10 cellular contexts compared by ENCODE assay signal in the genomic region with DNA sequence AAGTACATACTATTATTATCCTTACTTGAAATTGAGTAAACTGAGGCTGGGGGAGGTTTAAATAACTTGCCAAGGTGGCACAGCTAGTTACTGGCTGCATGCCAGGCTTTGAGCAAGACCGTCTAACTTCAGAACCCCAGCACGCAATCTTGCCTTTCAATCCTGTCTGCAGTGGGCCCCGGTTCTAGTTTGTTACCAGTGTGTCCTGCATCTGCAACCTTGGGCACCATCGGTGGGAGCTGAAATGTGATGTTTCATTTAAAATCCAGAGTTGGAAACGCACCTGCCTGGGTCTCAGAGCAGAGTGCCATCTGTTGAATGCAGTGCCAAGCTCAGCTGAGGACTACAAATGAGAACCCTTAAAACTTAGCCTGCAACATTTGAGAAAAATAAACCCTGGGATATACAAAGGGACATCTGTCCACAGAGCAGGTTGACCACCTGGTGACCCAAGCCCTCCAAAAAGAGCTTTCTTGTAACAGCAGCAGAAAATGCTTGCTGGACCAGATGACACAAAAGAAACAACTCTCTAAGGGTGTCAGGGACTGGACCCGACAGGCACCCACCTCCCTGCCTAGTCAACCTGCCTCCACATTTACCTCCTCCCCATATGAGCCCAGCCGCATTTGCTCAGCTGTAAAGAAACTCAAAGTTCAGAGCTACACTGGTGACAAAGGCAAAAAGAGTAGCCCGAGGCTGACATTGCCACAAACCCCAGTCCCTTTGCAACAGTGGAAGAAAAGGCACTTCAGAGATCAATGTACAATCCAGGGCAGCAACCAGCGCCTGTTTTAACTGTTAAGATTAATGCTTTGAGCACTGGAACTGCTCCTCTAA. TPM values are rescaled to one million over a fixed set of nuclear protein-coding genes. Genes with fewer than 3 reads are reported as not detected.
DNase-seq lines count a peak whose midpoint lies in the region; ATAC-seq and TF ChIP-seq lines count a peak whose summit lies in the region.
"Had no signal": no experiment of that assay in that cellular context is flagged by ENCODE, and none has a peak within 500 bp of the region (broad histone marks: within the 10 kb centered on the region; RNA-seq: fewer than 3 reads in every experiment).

No MANE protein-coding gene starts in this region.

- in situ Hi-C loops in KBM-7 (cut with MboI; ENCODE audit: low pct_unique_long_range_greater_than_20kb, low sequenced_read_pairs) = no loop called here

- TF ChIP-seq POLR2A in esophagus muscularis mucosa (IDR thresholded peaks at IDR 0.05; ENCODE audit: low read depth) = no peak

- no peak for TF ChIP-seq EP300 in esophagus muscularis mucosa (IDR thresholded peaks at IDR 0.05)

- H3K27me3 ChIP-seq in CD4-positive, alpha-beta T cell (ENCODE audit: control insufficient read depth, insufficient read depth, low read length) = peaks cover 21% of the 10 kb centered on the region
- H3K27me3 ChIP-seq in esophagus muscularis mucosa (no peaks in the 10 kb centered on the region), parathyroid adenoma (ENCODE audit: control insufficient read depth, insufficient read depth, low read length) (no peaks in the 10 kb centered on the region)

- no peaks in the 10 kb centered on the region for H3K79me2 ChIP-seq in OCI-LY7 (ENCODE audit: insufficient read depth, low read depth, low read length)
- H3K79me2 ChIP-seq in parathyroid adenoma = no peaks in the 10 kb centered on the region

- no peak overlapping the region for H3K9ac ChIP-seq in parathyroid adenoma

- H3K27ac Mint-ChIP-seq in CD4-positive, alpha-beta T cell = no peak overlapping the region

- H2AFZ ChIP-seq in OCI-LY7 (ENCODE audit: low read length) = no peak overlapping the region
- H2AFZ ChIP-seq in parathyroid adenoma = no peak overlapping the region

- H3K9me2 ChIP-seq in OCI-LY7 (ENCODE audit: insufficient read depth, low read length) = no peaks in the 10 kb centered on the region

- no peak for ATAC-seq in CD4-positive, alpha-beta T cell (ENCODE audit: poor library complexity)
- no peak for ATAC-seq in GM18867 (IDR thresholded peaks at IDR 0.05; ENCODE audit: unreplicated experiment)
- ATAC-seq in HG03521 (IDR thresholded peaks at IDR 0.05; ENCODE audit: unreplicated experiment) = no peak
- ATAC-seq: GM12878 had no signal

- peaks cover 19% of the 10 kb centered on the region for H3K4me1 Mint-ChIP-seq in CD4-positive, alpha-beta T cell (ENCODE audit: low read depth)

- no peaks in the 10 kb centered on the region for H3K9me3 Mint-ChIP-seq in CD4-positive, alpha-beta T cell

- peak overlapping the region; percentile 23; the same call in 1 of the 2 replicates for H3K4me2 ChIP-seq in OCI-LY7 (ENCODE audit: low read length)
- peak overlapping the region; percentile 57 for H3K4me2 ChIP-seq in parathyroid adenoma (ENCODE audit: low read length)

- peaks cover 6% of the 10 kb centered on the region for H3K4me1 ChIP-seq in OCI-LY7 (ENCODE audit: insufficient read depth, low read length, poor library complexity, severe bottlenecking)
- peaks cover 52 to 80% (median 74%) of the 10 kb centered on the region in 4 donors for H3K4me1 ChIP-seq in esophagus muscularis mucosa
- H3K4me1 ChIP-seq in parathyroid adenoma = no peaks in the 10 kb centered on the region

- H3K27me3 Mint-ChIP-seq in CD4-positive, alpha-beta T cell = peaks cover 61% of the 10 kb centered on the region

- POLR2A ChIA-PET in CD4-positive, alpha-beta T cell (lab: Charles Lee) = no interaction called here
- POLR2A ChIA-PET in OCI-LY7 (lab: Charles Lee) = no interaction called here

- H3K4me3 Mint-ChIP-seq in CD4-positive, alpha-beta T cell = peak overlapping the region; percentile 89

- no peak for DNase-seq in CD4-positive, alpha-beta T cell
- DNase-seq in OCI-LY7 (ENCODE audit: low spot score) (no peak), esophagus muscularis mucosa (ENCODE audit: extremely low spot score) (no peak), KBM-7 (no peak), DMS153 treated with DMSO at 0.1 percent for 48 hours (lab: John Stamatoyannopoulos, UW; ENCODE audit: unreplicated experiment) (no peak)
- DNase-seq: stimulated activated naive CD4-positive, alpha-beta T cell treated with Interleukin-2 at 50 U/mL for 16 hours had no signal

- H3K27ac ChIP-seq in CD4-positive, alpha-beta T cell (ENCODE audit: low read depth, low read length) = no peak overlapping the region
- H3K27ac ChIP-seq in OCI-LY7 (ENCODE audit: low read depth, low read length, poor library complexity, severe bottlenecking) = no peak overlapping the region
- H3K27ac ChIP-seq in esophagus muscularis mucosa (replicated peaks in 1 of 4) = peak overlapping the region; percentile 65 to 85 (median 80)
- peak overlapping the region; percentile 24 for H3K27ac ChIP-seq in parathyroid adenoma

- H3K9me3 ChIP-seq in CD4-positive, alpha-beta T cell (ENCODE audit: control insufficient read depth, low read length) = no peaks in the 10 kb centered on the region
- H3K9me3 ChIP-seq in OCI-LY7 (ENCODE audit: low read length) (no peaks in the 10 kb centered on the region), esophagus muscularis mucosa (no peaks in the 10 kb centered on the region), parathyroid adenoma (ENCODE audit: control insufficient read depth, low read length) (no peaks in the 10 kb centered on the region)

- no peaks in the 10 kb centered on the region for H3K36me3 ChIP-seq in OCI-LY7 (ENCODE audit: insufficient read depth, low read length)
- H3K36me3 ChIP-seq in esophagus muscularis mucosa = no peaks in the 10 kb centered on the region
- no peaks in the 10 kb centered on the region for H3K36me3 ChIP-seq in parathyroid adenoma (ENCODE audit: control insufficient read depth, insufficient read depth, low read length)

- no peaks in the 10 kb centered on the region for H4K20me1 ChIP-seq in OCI-LY7 (ENCODE audit: insufficient read depth, low read length)

- BruUV-seq in OCI-LY7 (replicated peaks; lab: Mats Ljungman, UMichigan) = no TSS peak

- no peak for TF ChIP-seq CTCF in CD4-positive, alpha-beta T cell (IDR thresholded peaks at IDR 0.05)
- TF ChIP-seq CTCF in OCI-LY7 (conservative IDR thresholded peaks at IDR 0.05; ENCODE audit: low read length) (no peak), esophagus muscularis mucosa (IDR thresholded peaks at IDR 0.05) (no peak), parathyroid adenoma (IDR thresholded peaks at IDR 0.05) (no peak)

- no peaks in the 10 kb centered on the region for H3K36me3 Mint-ChIP-seq in CD4-positive, alpha-beta T cell (ENCODE audit: low read depth)

- H3K4me3 ChIP-seq in OCI-LY7 (ENCODE audit: low read depth, low read length, poor library complexity, severe bottlenecking) (no peak overlapping the region), esophagus muscularis mucosa (peak overlapping the region; percentile 64 to 80 (median 74)), parathyroid adenoma (ENCODE audit: low read depth, low read length) (no peak overlapping the region)
- H3K4me3 ChIP-seq: GM12878 had no signal

- WGBS in esophagus muscularis mucosa = 51% methylated on average over 9 of the region's 9 CpGs

- CTCF ChIA-PET in CD4-positive, alpha-beta T cell (lab: Charles Lee) = interaction anchor here (1.0 kb wide), 1 partner anchor 141 kb away, joined by 4 read pairs; no protein-coding TSS in a partner anchor
- CTCF ChIA-PET in OCI-LY7 (lab: Charles Lee; ENCODE audit: unreplicated experiment) = no interaction called here

- intact Hi-C loops in CD4-positive, alpha-beta T cell (cut with DNase I, micrococcal nuclease) = no loop called here
- intact Hi-C loops in OCI-LY7 (cut with micrococcal nuclease; ENCODE audit: unreplicated experiment) (loop anchor here (10.0 kb wide), 1 partner anchor 259 kb away; no protein-coding TSS in a partner anchor), esophagus muscularis mucosa (cut with DNase I) (loop anchor here (10.0 kb wide), 2 partner anchors 79 to 249 kb away; no protein-coding TSS in a partner anchor)

RNA-seq across cellular contexts. Expression of a gene that starts 1.7 kb away (rescaled TPM):
- total RNA-seq in CD4-positive, alpha-beta T cell = 1 to 10 TPM; 6.9 to 7.0 TPM
- total RNA-seq in OCI-LY7 (2014; rRNA removed; shearing (Covaris generic)) = 0.85 and 1.3 TPM in 2 replicates
- 5.8 and 5.9 TPM in 2 replicates for total RNA-seq in OCI-LY7 (2022)
- total RNA-seq in esophagus muscularis mucosa = 10 to 100 TPM; 30.5 to 69.3 (median 40.0) TPM

Comparison
In these comparisons a context has a peak if more than half of its experiments do, and no peak if none do; other contexts are left out.
1. H3K27ac ChIP-seq: peak in esophagus muscularis mucosa (4 of 4) and parathyroid adenoma (single experiment); none in CD4-positive, alpha-beta T cell (single experiment) and OCI-LY7 (single experiment).
2. H3K4me3 ChIP-seq: peak in esophagus muscularis mucosa (4 of 4); none in OCI-LY7 (single experiment) and parathyroid adenoma (single experiment).
3. intact Hi-C loops: an anchor here in OCI-LY7 (10.0 kb wide) and esophagus muscularis mucosa (10.0 kb wide); none called in CD4-positive, alpha-beta T cell.